ENCODE assay signal across 17 cellular contexts in the genomic region with DNA sequence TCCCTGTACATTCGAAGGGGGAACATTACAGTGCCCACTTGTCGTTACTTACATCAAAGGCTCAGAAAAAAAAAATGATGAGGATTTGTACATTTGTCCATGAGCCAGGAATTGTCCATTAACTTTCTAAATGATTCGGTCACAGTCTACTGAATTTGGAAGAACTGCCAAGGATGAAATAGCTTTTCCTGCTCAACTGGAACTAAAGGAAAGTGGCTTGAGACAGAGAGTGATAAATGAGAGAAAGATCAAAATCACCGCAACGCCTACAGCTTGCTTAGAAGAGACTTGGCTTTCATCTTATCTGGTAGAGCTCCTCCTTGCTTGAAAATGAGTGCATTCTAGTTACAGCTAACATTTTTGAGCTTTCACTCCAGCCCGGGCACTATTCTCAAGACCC. TPM values are rescaled to one million over a fixed set of nuclear protein-coding genes. Genes with fewer than 3 reads are reported as not detected.
"Had no signal": no experiment of that assay in that cellular context is flagged by ENCODE, and none has a peak within 500 bp of the region (broad histone marks: within the 10 kb centered on the region; RNA-seq: fewer than 3 reads in every experiment).

No MANE protein-coding gene starts in this region.

- H3K27ac ChIP-seq: breast epithelium, esophagus muscularis mucosa, foreskin keratinocyte, left ventricle myocardium inferior, testis, upper lobe of right lung had no signal

- DNase-seq: activated CD4-positive, alpha-beta memory T cell treated with anti-CD3 and anti-CD28 coated beads for 36 hours; activated effector memory CD4-positive, alpha-beta T cell treated with anti-CD3 and anti-CD28 coated beads, Interleukin-2, amount 50 U/mL, for 16 hours; activated T-cell treated with anti-CD3 and anti-CD28 coated beads, Interleukin-2, amount 50 U/mL, for 4 hours; foreskin keratinocyte; head of caudate nucleus; left ventricle myocardium inferior; mesenchymal stem cell; nephron progenitor cell; stimulated activated CD4-positive, alpha-beta T cell treated with anti-CD3 and anti-CD28 coated beads, Interleukin-4, amount 100 ng/mL, for 1 hour; stimulated activated CD8-positive, alpha-beta memory T cell treated with anti-CD3 and anti-CD28 coated beads, Interleukin-4, amount 100 ng/mL, for 48 hours; stimulated activated naive CD8-positive, alpha-beta T cell treated with anti-CD3 and anti-CD28 coated beads, Interleukin-15, Interleukin-2, amounts not matched to agents 100 U/mL and 50 U/mL, for 24 hours; testis; upper lobe of right lung had no signal

RNA-seq across cellular contexts. Expression of a gene that starts 55.4 kb away (rescaled TPM):
- total RNA-seq: activated CD4-positive, alpha-beta memory T cell treated with anti-CD3 and anti-CD28 coated beads for 36 hours; activated T-cell treated with anti-CD3 and anti-CD28 coated beads, Interleukin-2, amount 50 U/mL, for 4 hours; dermis microvascular lymphatic vessel endothelial cell; T-helper 2 cell treated with Interferon-gamma antibody and Interleukin-4, amounts not matched to agents 100 ng/mL and 5 ng/mL, for 36 hours had no signal
